ENCODE assay signal across 31 cellular contexts in genomic region chr7:112759905-112760304, GRCh38. TPM values are rescaled to one million over a fixed set of nuclear protein-coding genes. Genes with fewer than 3 reads are reported as not detected.
DNase-seq lines count a peak whose midpoint lies in the region; ATAC-seq, FAIRE-seq and TF ChIP-seq lines count a peak whose summit lies in the region.
"Had no signal": no experiment of that assay in that cellular context is flagged by ENCODE, and none has a peak within 500 bp of the region (broad histone marks: within the 10 kb centered on the region; RNA-seq: fewer than 3 reads in every experiment).

No MANE protein-coding gene starts in this region.

- H3K79me2 ChIP-seq in GM23248 (ENCODE audit: insufficient read depth) (no peaks in the 10 kb centered on the region), keratinocyte (ENCODE audit: control insufficient read depth, insufficient read depth, low read length) (no peaks in the 10 kb centered on the region)

- ATAC-seq in GM21515 (IDR thresholded peaks at IDR 0.05; ENCODE audit: unreplicated experiment), result no peak
- ATAC-seq in GM18505 (IDR thresholded peaks at IDR 0.05; ENCODE audit: unreplicated experiment), result no peak
- no peak for ATAC-seq in GM18909 (IDR thresholded peaks at IDR 0.05; ENCODE audit: poor library complexity, unreplicated experiment)
- ATAC-seq: A549, K562 had no signal

- DNase-seq in GM23248 (peak; percentile 7), astrocyte of the spinal cord (ENCODE audit: low read depth, low spot score) (peak; percentile 5), epithelial cell of prostate (ENCODE audit: low read depth, low spot score) (peak; percentile 43), keratinocyte (ENCODE audit: low read depth, low spot score) (no peak), GM13977 (ENCODE audit: low spot score) (no peak)
- DNase-seq: BE2C; Calu3; CD8-positive, alpha-beta memory T cell; DMS79 treated with DMSO at 0.1 percent for 48 hours; GF-D8; GOT3; HFFc6; Kasumi-1; MG63; NCI-H1417; NCI-H1694 treated with DMSO at 0.1 percent for 48 hours; NCI-H2081; NCI-H2227 treated with DMSO at 0.1 percent for 48 hours; NCI-H526 treated with DMSO at 0.1 percent for 48 hours; PC-9; Right ventricle myocardium superior had no signal

- H3K36me3 ChIP-seq in GM23248 (ENCODE audit: low read depth) (no peaks in the 10 kb centered on the region), keratinocyte (ENCODE audit: control insufficient read depth in 2 of 2, extremely low read depth in 1 of 2, insufficient read depth in 2 of 2, low read length in 2 of 2) (peaks cover 0 to 4% of the 10 kb centered on the region in 2 experiments)
- H3K36me3 ChIP-seq: BE2C, HAP-1, MG63, SJSA1 had no signal

- dilution Hi-C loops in keratinocyte (cut with MboI; ENCODE audit: extremely low pct_ligation_motif_present, low sequenced_read_pairs), result no loop called here

- TF ChIP-seq CTCF in astrocyte of the spinal cord (IDR thresholded peaks at IDR 0.05; ENCODE audit: low read depth, low read length) (no peak), keratinocyte (optimal IDR thresholded peaks at IDR 0.05 in 1 of 3, IDR thresholded peaks at IDR 0.05 in 1 of 3, conservative IDR thresholded peaks at IDR 0.05 in 1 of 3; ENCODE audit: extremely low read depth in 1 of 3, insufficient read depth in 2 of 3, low read length in 3 of 3) (no peak), GM13977 (IDR thresholded peaks at IDR 0.05; ENCODE audit: extremely low read depth, insufficient read depth, missing control alignments) (no peak)

- H3K4me2 ChIP-seq in GM23248 (ENCODE audit: unreplicated experiment), result no peak overlapping the region
- no peak overlapping the region for H3K4me2 ChIP-seq in keratinocyte (ENCODE audit: control insufficient read depth, extremely low read depth, insufficient read depth, low read depth, low read length)
- H3K4me2 ChIP-seq: A549, PC-9 had no signal

- H3K4me3 ChIP-seq in GM23248 (no peak overlapping the region), astrocyte of the spinal cord (ENCODE audit: low read depth, low read length) (no peak overlapping the region), keratinocyte (ENCODE audit: control insufficient read depth in 2 of 3, extremely low read depth in 1 of 3, insufficient read depth in 2 of 3, low read depth in 1 of 3, low read length in 3 of 3) (no peak overlapping the region)
- H3K4me3 ChIP-seq: A549, HAP-1, K562, MG63, PC-9, SJSA1 had no signal

- H4K20me1 ChIP-seq in GM23248 (ENCODE audit: insufficient read depth), result no peaks in the 10 kb centered on the region
- H4K20me1 ChIP-seq in keratinocyte (ENCODE audit: control insufficient read depth, extremely low read depth, insufficient read depth, low read length), result no peaks in the 10 kb centered on the region

- H3K9me1 ChIP-seq in keratinocyte (ENCODE audit: control insufficient read depth, extremely low read depth, insufficient read depth, low read length), result no peaks in the 10 kb centered on the region

- H3K9ac ChIP-seq in GM23248 (no peak overlapping the region), keratinocyte (ENCODE audit: control insufficient read depth, extremely low read depth, insufficient read depth, low read length) (no peak overlapping the region)

- H3K4me1 ChIP-seq in GM23248 (ENCODE audit: insufficient read depth) (no peaks in the 10 kb centered on the region), keratinocyte (ENCODE audit: control insufficient read depth, extremely low read depth, insufficient read depth, low read length) (no peaks in the 10 kb centered on the region)
- H3K4me1 ChIP-seq: A549, BE2C, HAP-1, SJSA1 had no signal

- H3K9me2 ChIP-seq in GM23248 (ENCODE audit: insufficient read depth), result no peaks in the 10 kb centered on the region

- WGBS in GM23248 (ENCODE audit: low coverage in 1 of 2, low lambda C conversion rate in 2 of 2, missing lambda C conversion rate in 2 of 2), 2 experiments, result 46 to 48% methylated on average over 3 of the region's 3 CpGs

- in situ Hi-C loops in GM23248 (cut with MboI) (no loop called here), astrocyte of the spinal cord (cut with HindIII; ENCODE audit: low sequenced_read_pairs) (no loop called here), GM13977 (cut with MboI; ENCODE audit: low pct_unique_long_range_greater_than_20kb, low sequenced_read_pairs, unreplicated experiment) (no loop called here)

- H3K9me3 ChIP-seq in GM23248 (ENCODE audit: low read depth), result no peaks in the 10 kb centered on the region
- no peaks in the 10 kb centered on the region for H3K9me3 ChIP-seq in keratinocyte (ENCODE audit: control insufficient read depth, low read depth, low read length)
- H3K9me3 ChIP-seq: A549, BE2C, HAP-1, MG63, SJSA1 had no signal

- H3K27me3 ChIP-seq in GM23248 (replicated peaks; ENCODE audit: insufficient read depth) (no peaks in the 10 kb centered on the region), keratinocyte (ENCODE audit: control insufficient read depth, extremely low read depth, insufficient read depth, low read length) (no peaks in the 10 kb centered on the region)
- H3K27me3 ChIP-seq: BE2C, MG63, SJSA1 had no signal

- H3K27ac ChIP-seq in GM23248, result no peak overlapping the region
- H3K27ac ChIP-seq in epithelial cell of prostate, result no peak overlapping the region
- no peak overlapping the region for H3K27ac ChIP-seq in keratinocyte (ENCODE audit: control insufficient read depth, insufficient read depth, low read length)
- H3K27ac ChIP-seq: A549, PC-9, SJSA1 had no signal

- TF ChIP-seq POLR2A in GM18505 (IDR thresholded peaks at IDR 0.05; ENCODE audit: borderline replicate concordance, extremely low read depth, insufficient read depth, insufficient read length), result no peak

- H2AFZ ChIP-seq in GM23248 (no peak overlapping the region), keratinocyte (ENCODE audit: control insufficient read depth, low read length) (no peak overlapping the region)
- H2AFZ ChIP-seq: PC-9 had no signal

- H3F3A ChIP-seq in GM23248 (ENCODE audit: insufficient read depth), result no peaks in the 10 kb centered on the region

- peak; percentile 23 for FAIRE-seq in keratinocyte (lab: Jason Lieb, UNC)
- FAIRE-seq: GM12891, GM18507, HTR-8/SVneo, K562 had no signal

RNA-seq across cellular contexts. Expression of gene TMEM168, which starts 30.3 kb away (rescaled TPM):
- total RNA-seq in GM23248 (2014; rRNA removed; shearing (Covaris generic)), result 17.3 and 21.4 TPM in 2 replicates
- polyA plus RNA-seq in GM23248 (2016; fragmentation: Nextera tagmentation; extraction: Ambion mirVana) (14.2 and 16.0 TPM in 2 replicates), keratinocyte (18.8 to 32.8 TPM (median 30.5 TPM) in 3 replicates)
- polyA plus RNA-seq in keratinocyte (2011; ENCODE audit: low read depth), result 17.3 TPM
- polyA plus RNA-seq in keratinocyte (2011; cell fraction: cytosol; rRNA removed), result 6.9 and 16.2 TPM in 2 replicates
- polyA plus RNA-seq in keratinocyte (2011; cell fraction: nucleus; rRNA removed), result 58.7 and 60.1 TPM in 2 replicates
- 10.3 and 18.1 TPM in 2 replicates for polyA plus RNA-seq in keratinocyte (2012; ENCODE audit: low replicate concordance)
- polyA minus RNA-seq in keratinocyte, result 10.6 to 37.9 TPM (median 25.4 TPM) in 3 replicates
- polyA minus RNA-seq in keratinocyte (2011; cell fraction: cytosol; rRNA and poly(A)+ RNA removed), result 20.3 TPM
- 35.6 and 59.6 TPM in 2 replicates for polyA minus RNA-seq in keratinocyte (2011; cell fraction: nucleus; rRNA and poly(A)+ RNA removed)

Comparison
In these comparisons a context has a peak if more than half of its experiments do, and no peak if none do; other contexts are left out.
1. DNase-seq: peak in GM23248 (single experiment), astrocyte of the spinal cord (single experiment) and epithelial cell of prostate (single experiment); none in keratinocyte (single experiment) and GM13977 (single experiment).